8 cellular contexts compared by ENCODE assay signal in the genomic region with DNA sequence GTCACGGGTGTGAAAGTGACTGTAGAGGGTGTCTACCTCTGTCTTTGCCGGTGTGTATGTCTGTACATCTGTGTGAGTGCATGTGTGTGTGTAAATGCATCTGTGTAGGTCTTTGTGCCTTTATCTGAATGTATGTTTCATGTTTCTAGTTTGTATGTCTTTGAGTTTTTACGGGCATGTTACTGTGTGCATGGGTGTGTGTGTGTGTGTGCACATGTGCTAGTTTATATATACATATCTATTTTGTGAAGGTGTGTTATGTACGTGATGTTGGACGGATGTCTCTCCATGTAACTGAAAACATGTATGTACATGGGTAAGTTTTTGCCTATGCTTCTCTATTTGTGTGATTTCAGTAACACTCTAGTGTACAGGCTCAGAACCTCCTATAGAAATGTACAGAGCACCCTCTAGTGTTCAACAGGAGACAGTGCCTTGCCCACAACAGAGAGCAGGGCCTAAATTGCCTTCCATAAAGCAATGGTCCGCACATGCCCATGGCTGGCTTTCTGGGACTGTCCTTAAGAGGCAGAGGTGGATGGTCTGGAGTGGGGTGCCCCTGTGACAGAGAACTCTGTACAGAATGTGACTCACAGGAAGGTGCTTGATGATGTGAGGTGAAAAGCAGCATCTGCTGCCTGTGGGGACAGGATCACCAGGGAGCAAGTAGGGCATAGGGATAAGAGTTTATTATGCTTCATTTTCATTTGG.
DNase-seq lines count a peak whose midpoint lies in the region; ATAC-seq and TF ChIP-seq lines count a peak whose summit lies in the region.

No MANE protein-coding gene starts in this region.

- intact Hi-C loops in breast epithelium (cut with DNase I; ENCODE audit: low total_unique reads): no loop called here

- no peak overlapping the region for H3K4me3 ChIP-seq in ACC112 (ENCODE audit: low read depth, low read length)
- no peak overlapping the region for H3K4me3 ChIP-seq in GM12864 (ENCODE audit: low read depth, low read length)
- H3K4me3 ChIP-seq in HEK293 (ENCODE audit: low read depth, low read length): no peak overlapping the region
- H3K4me3 ChIP-seq in breast epithelium: no peak overlapping the region
- no peak overlapping the region for H3K4me3 ChIP-seq in kidney epithelial cell (ENCODE audit: low read depth, low read length)

- H3K9me3 ChIP-seq in HEK293 (ENCODE audit: control insufficient read depth, insufficient read depth, low read depth, low read length) (no peaks in the 10 kb centered on the region), breast epithelium (no peaks in the 10 kb centered on the region)

- no peaks in the 10 kb centered on the region for H3K79me2 ChIP-seq in ACC112 (ENCODE audit: control insufficient read depth, insufficient read depth, low read length, unreplicated experiment)

- CTCF ChIA-PET in HEK293 (lab: Yijun Ruan, JAX): no interaction called here

- no peak for TF ChIP-seq POLR2A in breast epithelium (IDR thresholded peaks at IDR 0.05)

- peak; percentile 79 for ATAC-seq in stimulated activated naive CD8-positive, alpha-beta T cell treated with anti-CD3 and anti-CD28 coated beads, Interleukin-15, Interleukin-2, amounts not matched to agents 100 U/mL and 50 U/mL, for 24 hours

- no peaks in the 10 kb centered on the region for H3K36me3 ChIP-seq in ACC112 (ENCODE audit: insufficient read depth, low read length)
- H3K36me3 ChIP-seq in HEK293 (ENCODE audit: control insufficient read depth in 2 of 2, insufficient read depth in 1 of 2, low read length in 2 of 2): no peaks in the 10 kb centered on the region
- H3K36me3 ChIP-seq in breast epithelium: no peaks in the 10 kb centered on the region
- H3K36me3 ChIP-seq in kidney epithelial cell (ENCODE audit: control insufficient read depth, insufficient read depth, low read length): no peaks in the 10 kb centered on the region

- TF ChIP-seq CTCF in GM12864 (IDR thresholded peaks at IDR 0.05; ENCODE audit: low read depth, low read length, missing control alignments) (peak; percentile 88), HEK293 (tag by site-specific recombination; IDR thresholded peaks at IDR 0.05) (peak; percentile 58), LNCAP (IDR thresholded peaks at IDR 0.05) (peak; percentile 84), breast epithelium (IDR thresholded peaks at IDR 0.05) (peak in 2 of 3 donors; percentile 57 to 64), kidney epithelial cell (IDR thresholded peaks at IDR 0.05; ENCODE audit: insufficient read depth, low read length, poor library complexity, severe bottlenecking) (peak; percentile 87)

- no peak overlapping the region for H3K27ac ChIP-seq in ACC112 (ENCODE audit: low read depth, low read length)
- no peak overlapping the region for H3K27ac ChIP-seq in HEK293 (ENCODE audit: extremely low read depth, low read depth, low read length)
- no peak overlapping the region for H3K27ac ChIP-seq in breast epithelium

- peak overlapping the region; percentile 69 for H2AFZ ChIP-seq in ACC112 (ENCODE audit: low read length, unreplicated experiment)

- H3K27me3 ChIP-seq in ACC112 (ENCODE audit: insufficient read depth, low read length) (no peaks in the 10 kb centered on the region), breast epithelium (no peaks in the 10 kb centered on the region), kidney epithelial cell (ENCODE audit: control insufficient read depth, insufficient read depth, low read length) (no peaks in the 10 kb centered on the region)

- peak; percentile 33 for DNase-seq in GM12864 (ENCODE audit: low read depth)
- DNase-seq in RPMI7951 (ENCODE audit: low read depth): peak; percentile 69
- DNase-seq in breast epithelium (ENCODE audit: low spot score in 2 of 2): no peak
- DNase-seq in kidney epithelial cell (ENCODE audit: low read depth): no peak
- peak; percentile 5 for DNase-seq in stimulated activated naive CD8-positive, alpha-beta T cell treated with anti-CD3 and anti-CD28 coated beads, Interleukin-15, Interleukin-2, amounts not matched to agents 100 U/mL and 50 U/mL, for 24 hours

- POLR2A ChIA-PET in HEK293 (lab: Yijun Ruan, JAX): no interaction called here

- H3K4me1 ChIP-seq in ACC112 (ENCODE audit: control insufficient read depth, insufficient read depth, low read length, unreplicated experiment) (no peaks in the 10 kb centered on the region), HEK293 (ENCODE audit: control insufficient read depth, insufficient read depth, low read length) (0 out of 2 replicates have a peak, but pooled peaks cover 3% of the 10 kb centered on the region), breast epithelium (no peaks in the 10 kb centered on the region)

TF ChIP-seq in HEK293, 187 proteins besides CTCF, POLR2A, EP300 and RAD21:
- TF ChIP-seq, protein P1, sequence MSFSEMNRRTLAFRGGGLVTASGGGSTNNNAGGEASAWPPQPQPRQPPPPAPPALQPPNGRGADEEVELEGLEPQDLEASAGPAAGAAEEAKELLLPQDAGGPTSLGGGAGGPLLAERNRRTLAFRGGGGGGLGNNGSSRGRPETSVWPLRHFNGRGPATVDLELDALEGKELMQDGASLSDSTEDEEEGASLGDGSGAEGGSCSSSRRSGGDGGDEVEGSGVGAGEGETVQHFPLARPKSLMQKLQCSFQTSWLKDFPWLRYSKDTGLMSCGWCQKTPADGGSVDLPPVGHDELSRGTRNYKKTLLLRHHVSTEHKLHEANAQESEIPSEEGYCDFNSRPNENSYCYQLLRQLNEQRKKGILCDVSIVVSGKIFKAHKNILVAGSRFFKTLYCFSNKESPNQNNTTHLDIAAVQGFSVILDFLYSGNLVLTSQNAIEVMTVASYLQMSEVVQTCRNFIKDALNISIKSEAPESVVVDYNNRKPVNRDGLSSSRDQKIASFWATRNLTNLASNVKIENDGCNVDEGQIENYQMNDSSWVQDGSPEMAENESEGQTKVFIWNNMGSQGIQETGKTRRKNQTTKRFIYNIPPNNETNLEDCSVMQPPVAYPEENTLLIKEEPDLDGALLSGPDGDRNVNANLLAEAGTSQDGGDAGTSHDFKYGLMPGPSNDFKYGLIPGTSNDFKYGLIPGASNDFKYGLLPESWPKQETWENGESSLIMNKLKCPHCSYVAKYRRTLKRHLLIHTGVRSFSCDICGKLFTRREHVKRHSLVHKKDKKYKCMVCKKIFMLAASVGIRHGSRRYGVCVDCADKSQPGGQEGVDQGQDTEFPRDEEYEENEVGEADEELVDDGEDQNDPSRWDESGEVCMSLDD (tag by site-specific recombination; IDR thresholded peaks at IDR 0.05): no peak
- no peak for TF ChIP-seq ZNF223 (tag by site-specific recombination; IDR thresholded peaks at IDR 0.05)
- no peak for TF ChIP-seq ZNF341 (tag by site-specific recombination; IDR thresholded peaks at IDR 0.05; ENCODE audit: low read depth)
- no peak for TF ChIP-seq ZNF121 (tag by site-specific recombination; IDR thresholded peaks at IDR 0.05)
- TF ChIP-seq ZNF654 (tag by site-specific recombination; IDR thresholded peaks at IDR 0.05; ENCODE audit: low read depth): peak; percentile 90
- no peak for TF ChIP-seq ZNF239 (tag by site-specific recombination; IDR thresholded peaks at IDR 0.05)
- TF ChIP-seq HOXD13 (CRISPR knock-in tag; IDR thresholded peaks at IDR 0.05; ENCODE audit: borderline replicate concordance): no peak
- TF ChIP-seq, protein P2, sequence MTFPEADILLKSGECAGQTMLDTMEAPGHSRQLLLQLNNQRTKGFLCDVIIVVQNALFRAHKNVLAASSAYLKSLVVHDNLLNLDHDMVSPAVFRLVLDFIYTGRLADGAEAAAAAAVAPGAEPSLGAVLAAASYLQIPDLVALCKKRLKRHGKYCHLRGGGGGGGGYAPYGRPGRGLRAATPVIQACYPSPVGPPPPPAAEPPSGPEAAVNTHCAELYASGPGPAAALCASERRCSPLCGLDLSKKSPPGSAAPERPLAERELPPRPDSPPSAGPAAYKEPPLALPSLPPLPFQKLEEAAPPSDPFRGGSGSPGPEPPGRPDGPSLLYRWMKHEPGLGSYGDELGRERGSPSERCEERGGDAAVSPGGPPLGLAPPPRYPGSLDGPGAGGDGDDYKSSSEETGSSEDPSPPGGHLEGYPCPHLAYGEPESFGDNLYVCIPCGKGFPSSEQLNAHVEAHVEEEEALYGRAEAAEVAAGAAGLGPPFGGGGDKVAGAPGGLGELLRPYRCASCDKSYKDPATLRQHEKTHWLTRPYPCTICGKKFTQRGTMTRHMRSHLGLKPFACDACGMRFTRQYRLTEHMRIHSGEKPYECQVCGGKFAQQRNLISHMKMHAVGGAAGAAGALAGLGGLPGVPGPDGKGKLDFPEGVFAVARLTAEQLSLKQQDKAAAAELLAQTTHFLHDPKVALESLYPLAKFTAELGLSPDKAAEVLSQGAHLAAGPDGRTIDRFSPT (tag by site-specific recombination; IDR thresholded peaks at IDR 0.05): no peak

Comparison
In these comparisons a context has a peak if more than half of its experiments do, and no peak if none do; other contexts are left out.
1. DNase-seq: peak in GM12864 (single experiment), RPMI7951 (single experiment) and stimulated activated naive CD8-positive, alpha-beta T cell treated with anti-CD3 and anti-CD28 coated beads, Interleukin-15, Interleukin-2, amounts not matched to agents 100 U/mL and 50 U/mL, for 24 hours (single experiment); none in breast epithelium (0 of 2) and kidney epithelial cell (single experiment).
2. Peak in every context shown above with its lines, with median percentiles within 50 percentile points of each other: CTCF ChIP-seq.